24 cellular contexts compared by ENCODE assay signal in the genomic region with DNA sequence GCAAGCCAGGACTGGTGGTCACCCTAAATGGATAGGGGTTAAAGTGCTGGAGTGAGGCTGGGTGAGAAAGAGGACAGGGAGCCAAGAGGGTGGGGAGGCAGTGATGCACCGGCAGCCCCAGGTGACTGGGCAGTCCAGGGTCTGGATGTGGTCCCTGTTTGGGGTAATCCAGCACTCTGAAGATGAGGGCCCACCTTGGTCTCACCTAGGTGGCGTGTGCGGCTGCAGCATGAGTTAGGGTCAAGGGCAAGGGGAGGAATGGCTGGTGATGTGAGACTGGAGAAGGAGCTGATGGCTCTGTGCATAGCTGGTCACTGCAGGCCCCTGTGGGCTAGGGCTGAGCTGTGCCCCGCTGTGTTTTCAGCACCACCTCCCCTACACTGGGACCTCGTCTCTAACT. TPM values are rescaled to one million over a fixed set of nuclear protein-coding genes. Genes with fewer than 3 reads are reported as not detected.
DNase-seq lines count a peak whose midpoint lies in the region; ATAC-seq, FAIRE-seq and TF ChIP-seq lines count a peak whose summit lies in the region.
"Had no signal": no experiment of that assay in that cellular context is flagged by ENCODE, and none has a peak within 500 bp of the region (broad histone marks: within the 10 kb centered on the region; RNA-seq: fewer than 3 reads in every experiment).

No MANE protein-coding gene starts in this region.

- no peak for ATAC-seq in HG03571 (IDR thresholded peaks at IDR 0.05; ENCODE audit: unreplicated experiment)
- ATAC-seq: HepG2 had no signal

- peaks cover 34% of the 10 kb centered on the region for H3K4me1 Mint-ChIP-seq in CD14-positive monocyte
- H3K4me1 Mint-ChIP-seq in activated T-helper 1 cell treated with anti-CD3 and anti-CD28 coated beads, Interleukin-12 subunit alpha, Interleukin-12 subunit beta, Interleukin-2, Interleukin-4 antibody, amounts not matched to agents 30 ng/mL and 10 ng/mL and 1 ng/mL, durations not matched to agents 14 hours and 24 hours and 36 hours (ENCODE audit: low read depth), result peaks cover 57% of the 10 kb centered on the region

- H3K9me3 ChIP-seq in kidney (ENCODE audit: control insufficient read depth in 1 of 2, low read length in 2 of 2) (no peaks in the 10 kb centered on the region), sigmoid colon (peaks cover 0 to 4% (median 0%) of the 10 kb centered on the region in 4 donors), colonic mucosa (no peaks in the 10 kb centered on the region)

- no peak for TF ChIP-seq POLR2A in sigmoid colon (IDR thresholded peaks at IDR 0.05)

- intact Hi-C loops in CD14-positive monocyte (cut with micrococcal nuclease), result loop anchor here (5.0 to 10.0 kb wide), 3 partner anchors 86 to 243 kb away; partner anchors contain the start of gene TPI1 (in 1 of the 2)
- intact Hi-C loops in activated T-helper 1 cell treated with anti-CD3 and anti-CD28 coated beads, Interleukin-12 subunit alpha, Interleukin-12 subunit beta, Interleukin-2, Interleukin-4 antibody, amounts not matched to agents 30 ng/mL and 10 ng/mL and 1 ng/mL, durations not matched to agents 14 hours and 24 hours and 36 hours (cut with micrococcal nuclease), result loop anchor here (10.0 kb wide), 1 partner anchor 506 kb away; the partner anchor contains the start of gene CHD4
- intact Hi-C loops in kidney (cut with DNase I), result no loop called here
- intact Hi-C loops in sigmoid colon (cut with DNase I), result loop anchor here (10.0 kb wide), 1 partner anchor 246 kb away; the partner anchor contains the start of gene TPI1
- intact Hi-C loops in colonic mucosa (cut with DNase I), result no loop called here

- no peaks in the 10 kb centered on the region for H3K27me3 ChIP-seq in sigmoid colon
- H3K27me3 ChIP-seq in colonic mucosa, result no peaks in the 10 kb centered on the region

- TF ChIP-seq EP300 in sigmoid colon (IDR thresholded peaks at IDR 0.05), result no peak

- no peak for FAIRE-seq in kidney (lab: Jason Lieb, UNC)
- FAIRE-seq: HepG2 had no signal

- no peak overlapping the region for H3K4me3 ChIP-seq in kidney (ENCODE audit: low read length in 2 of 2)
- no peak overlapping the region for H3K4me3 ChIP-seq in sigmoid colon
- no peak overlapping the region for H3K4me3 ChIP-seq in colonic mucosa

- H3K4me1 ChIP-seq in kidney (ENCODE audit: control insufficient read depth in 1 of 2, insufficient read depth in 1 of 2, low read depth in 1 of 2, low read length in 2 of 2), result peaks cover 0 to 10% of the 10 kb centered on the region in 2 donors
- peaks cover 0 to 26% (median 18%) of the 10 kb centered on the region in 4 donors for H3K4me1 ChIP-seq in sigmoid colon
- H3K4me1 ChIP-seq in colonic mucosa, result peaks cover 6% of the 10 kb centered on the region

- no peak overlapping the region for H3K27ac ChIP-seq in kidney (ENCODE audit: low read depth in 2 of 2, low read length in 2 of 2)
- no peak overlapping the region for H3K27ac ChIP-seq in sigmoid colon
- H3K27ac ChIP-seq in colonic mucosa, result no peak overlapping the region
- H3K27ac ChIP-seq: C4-2B had no signal

- DNase-seq in CD14-positive monocyte (ENCODE audit: low spot score) (peak; percentile 40), kidney (peak; percentile 46), sigmoid colon (peak; percentile 62), colonic mucosa (no peak), NCI-H82 (lab: John Stamatoyannopoulos, UW) (no peak)
- no peak for DNase-seq in activated T-helper 1 cell treated with anti-CD3 and anti-CD28 coated beads, Interleukin-12 subunit alpha, Interleukin-12 subunit beta, Interleukin-2, Interleukin-4 antibody, amounts not matched to agents 30 ng/mL and 10 ng/mL and 1 ng/mL, durations not matched to agents 14 hours and 24 hours and 36 hours (ENCODE audit: low spot score)
- no peak for DNase-seq in stimulated activated CD4-positive, alpha-beta T cell treated with anti-CD3 and anti-CD28 coated beads, Interleukin-1b, Interleukin-23, amount 100 ng/mL, for 48 hours
- DNase-seq: 8988T, AML-193, EL, GF-D8, KG1, NCI-H1105 treated with DMSO at 0.1 percent for 48 hours, NCI-H2029 treated with DMSO at 0.1 percent for 48 hours, NCI-H226, NCI-H510A treated with DMSO at 0.1 percent for 48 hours, NCI-H774, OCI-M1, Right ventricle myocardium superior, SW 1271 had no signal

- no peak for TF ChIP-seq CTCF in CD14-positive monocyte (IDR thresholded peaks at IDR 0.05)
- TF ChIP-seq CTCF in kidney (IDR thresholded peaks at IDR 0.05; ENCODE audit: borderline replicate concordance, extremely low read depth, insufficient read depth), result no peak
- no peak for TF ChIP-seq CTCF in sigmoid colon (IDR thresholded peaks at IDR 0.05)
- TF ChIP-seq CTCF in colonic mucosa (IDR thresholded peaks at IDR 0.05), result no peak

- peaks cover 31 to 36% of the 10 kb centered on the region in 2 donors for H3K36me3 Mint-ChIP-seq in CD14-positive monocyte
- H3K36me3 Mint-ChIP-seq in activated T-helper 1 cell treated with anti-CD3 and anti-CD28 coated beads, Interleukin-12 subunit alpha, Interleukin-12 subunit beta, Interleukin-2, Interleukin-4 antibody, amounts not matched to agents 30 ng/mL and 10 ng/mL and 1 ng/mL, durations not matched to agents 14 hours and 24 hours and 36 hours (ENCODE audit: low read depth), result peaks cover 24% of the 10 kb centered on the region

- H3K9ac ChIP-seq in kidney (ENCODE audit: low read length in 2 of 2), result no peak overlapping the region
- H3K9ac ChIP-seq in colonic mucosa (ENCODE audit: low read depth in 2 of 2, low read length in 2 of 2), result no peak overlapping the region

- WGBS in sigmoid colon, 2 donors, result 92 to 95% methylated on average over 5 of the region's 5 CpGs

- H3K27ac Mint-ChIP-seq in CD14-positive monocyte, result peak overlapping the region in 1 of 7 donors; percentile 70
- no peak overlapping the region for H3K27ac Mint-ChIP-seq in activated T-helper 1 cell treated with anti-CD3 and anti-CD28 coated beads, Interleukin-12 subunit alpha, Interleukin-12 subunit beta, Interleukin-2, Interleukin-4 antibody, amounts not matched to agents 30 ng/mL and 10 ng/mL and 1 ng/mL, durations not matched to agents 14 hours and 24 hours and 36 hours

- H3K27me3 Mint-ChIP-seq in CD14-positive monocyte (ENCODE audit: low read depth in 3 of 3), result peaks cover 0 to 2% (median 0%) of the 10 kb centered on the region in 3 donors
- H3K27me3 Mint-ChIP-seq in activated T-helper 1 cell treated with anti-CD3 and anti-CD28 coated beads, Interleukin-12 subunit alpha, Interleukin-12 subunit beta, Interleukin-2, Interleukin-4 antibody, amounts not matched to agents 30 ng/mL and 10 ng/mL and 1 ng/mL, durations not matched to agents 14 hours and 24 hours and 36 hours (ENCODE audit: insufficient read depth), result no peaks in the 10 kb centered on the region

- H3K36me3 ChIP-seq in kidney (ENCODE audit: control insufficient read depth in 1 of 2, insufficient read depth in 2 of 2, low read length in 2 of 2) (peaks cover 0 to 4% of the 10 kb centered on the region in 2 donors), sigmoid colon (peaks cover 0 to 5% (median 0%) of the 10 kb centered on the region in 4 donors), colonic mucosa (no peaks in the 10 kb centered on the region)

- H3K9me3 Mint-ChIP-seq in CD14-positive monocyte, result peaks cover 2 to 16% (median 12%) of the 10 kb centered on the region in 7 donors
- peaks cover 11% of the 10 kb centered on the region for H3K9me3 Mint-ChIP-seq in activated T-helper 1 cell treated with anti-CD3 and anti-CD28 coated beads, Interleukin-12 subunit alpha, Interleukin-12 subunit beta, Interleukin-2, Interleukin-4 antibody, amounts not matched to agents 30 ng/mL and 10 ng/mL and 1 ng/mL, durations not matched to agents 14 hours and 24 hours and 36 hours

- no peak overlapping the region for H3K4me3 Mint-ChIP-seq in CD14-positive monocyte
- H3K4me3 Mint-ChIP-seq in activated T-helper 1 cell treated with anti-CD3 and anti-CD28 coated beads, Interleukin-12 subunit alpha, Interleukin-12 subunit beta, Interleukin-2, Interleukin-4 antibody, amounts not matched to agents 30 ng/mL and 10 ng/mL and 1 ng/mL, durations not matched to agents 14 hours and 24 hours and 36 hours, result peak overlapping the region; percentile 94

RNA-seq across cellular contexts. Expression of gene C1RL, which starts 1.6 kb away (rescaled TPM):
- 1 to 10 TPM; 4.8 to 5.6 TPM for polyA plus RNA-seq in CD14-positive monocyte
- 21.5 and 21.8 TPM in 2 replicates for total RNA-seq in activated T-helper 1 cell treated with anti-CD3 and anti-CD28 coated beads, Interleukin-12 subunit alpha, Interleukin-12 subunit beta, Interleukin-2, Interleukin-4 antibody, amounts not matched to agents 30 ng/mL and 10 ng/mL and 1 ng/mL, durations not matched to agents 14 hours and 24 hours and 36 hours
- total RNA-seq in kidney, result 147 TPM
- polyA plus RNA-seq in kidney (ENCODE audit: insufficient read depth, low read depth, low replicate concordance), result 25.2 TPM
- 10 to 100 TPM; 44.2 to 82.6 (median 65.3) TPM for total RNA-seq in sigmoid colon
- 10 to 100 TPM in 2 of 3 donors, 1 to 10 TPM in 1; 9.9 to 45.5 (median 12.0) TPM for polyA plus RNA-seq in sigmoid colon
- 10 to 100 TPM; 39.5 to 39.7 TPM for total RNA-seq in colonic mucosa

RNA-seq across cellular contexts. Expression of gene RBP5, which starts 18.0 kb away (rescaled TPM):
- not detected for polyA plus RNA-seq in CD14-positive monocyte
- 0.51 TPM in 1 of 2 replicates, not detected in the other for total RNA-seq in activated T-helper 1 cell treated with anti-CD3 and anti-CD28 coated beads, Interleukin-12 subunit alpha, Interleukin-12 subunit beta, Interleukin-2, Interleukin-4 antibody, amounts not matched to agents 30 ng/mL and 10 ng/mL and 1 ng/mL, durations not matched to agents 14 hours and 24 hours and 36 hours
- 74.6 TPM for total RNA-seq in kidney
- 609 TPM for polyA plus RNA-seq in kidney (ENCODE audit: insufficient read depth, low read depth, low replicate concordance)
- under 1 TPM in 1 of 4 donors, not detected in 3; 0.71 TPM for total RNA-seq in sigmoid colon
- polyA plus RNA-seq in sigmoid colon, result 10 to 100 TPM in 1 of 3 donors, 1 to 10 TPM in 2; 3.7 to 30.9 (median 4.2) TPM
- 1 to 10 TPM; 2.4 to 3.7 TPM for total RNA-seq in colonic mucosa
- total RNA-seq: H4 had no signal

RNA-seq across cellular contexts. Expression of gene C1R, which starts 18.4 kb away (rescaled TPM):
- under 1 TPM in 1 of 2 donors, not detected in 1; 0.14 TPM for polyA plus RNA-seq in CD14-positive monocyte
- total RNA-seq in activated T-helper 1 cell treated with anti-CD3 and anti-CD28 coated beads, Interleukin-12 subunit alpha, Interleukin-12 subunit beta, Interleukin-2, Interleukin-4 antibody, amounts not matched to agents 30 ng/mL and 10 ng/mL and 1 ng/mL, durations not matched to agents 14 hours and 24 hours and 36 hours, result 1.7 and 2.0 TPM in 2 replicates
- total RNA-seq in kidney, result 514 TPM
- polyA plus RNA-seq in kidney (ENCODE audit: insufficient read depth, low read depth, low replicate concordance), result 183 TPM
- 100 to 1,000 TPM; 328 to 493 (median 467) TPM for total RNA-seq in sigmoid colon
- 100 to 1,000 TPM in 1 of 3 donors, 10 to 100 TPM in 2; 23.8 to 257 (median 54.1) TPM for polyA plus RNA-seq in sigmoid colon
- 100 to 1,000 TPM in 1 of 2 donors, 10 to 100 TPM in 1; 40.1 to 104 TPM for total RNA-seq in colonic mucosa

RNA-seq across cellular contexts. Expression of gene CLSTN3, which starts 19.5 kb away (rescaled TPM):
- polyA plus RNA-seq in CD14-positive monocyte (not detected), kidney (ENCODE audit: insufficient read depth, low read depth, low replicate concordance) (33.0 TPM), sigmoid colon (10 to 100 TPM in 1 of 3 donors, 1 to 10 TPM in 2; 3.7 to 25.9 (median 6.0) TPM)
- total RNA-seq in activated T-helper 1 cell treated with anti-CD3 and anti-CD28 coated beads, Interleukin-12 subunit alpha, Interleukin-12 subunit beta, Interleukin-2, Interleukin-4 antibody, amounts not matched to agents 30 ng/mL and 10 ng/mL and 1 ng/mL, durations not matched to agents 14 hours and 24 hours and 36 hours, result 48.5 and 50.8 TPM in 2 replicates
- total RNA-seq in kidney (64.2 TPM), sigmoid colon (10 to 100 TPM; 11.5 to 41.5 (median 19.3) TPM), colonic mucosa (10 to 100 TPM; 13.6 to 17.0 TPM)

RNA-seq across cellular contexts. Expression of gene C1S, which starts 50.1 kb away (rescaled TPM):
- polyA plus RNA-seq in CD14-positive monocyte (not detected), kidney (ENCODE audit: insufficient read depth, low read depth, low replicate concordance) (81.2 TPM), sigmoid colon (100 to 1,000 TPM in 1 of 3 donors, 10 to 100 TPM in 2; 15.5 to 244 (median 52.9) TPM)
- total RNA-seq in activated T-helper 1 cell treated with anti-CD3 and anti-CD28 coated beads, Interleukin-12 subunit alpha, Interleukin-12 subunit beta, Interleukin-2, Interleukin-4 antibody, amounts not matched to agents 30 ng/mL and 10 ng/mL and 1 ng/mL, durations not matched to agents 14 hours and 24 hours and 36 hours, result 1.6 and 2.4 TPM in 2 replicates
- total RNA-seq in kidney (402 TPM), sigmoid colon (100 to 1,000 TPM; 420 to 622 (median 463) TPM), colonic mucosa (10 to 100 TPM; 35.8 to 97.2 TPM)

Comparison
In these comparisons a context has a peak if more than half of its experiments do, and no peak if none do; other contexts are left out.
1. DNase-seq: peak in CD14-positive monocyte (single experiment), kidney (single experiment) and sigmoid colon (single experiment); none in activated T-helper 1 cell treated with anti-CD3 and anti-CD28 coated beads, Interleukin-12 subunit alpha, Interleukin-12 subunit beta, Interleukin-2, Interleukin-4 antibody, amounts not matched to agents 30 ng/mL and 10 ng/mL and 1 ng/mL, durations not matched to agents 14 hours and 24 hours and 36 hours (single experiment), colonic mucosa (single experiment), stimulated activated CD4-positive, alpha-beta T cell treated with anti-CD3 and anti-CD28 coated beads, Interleukin-1b, Interleukin-23, amount 100 ng/mL, for 48 hours (single experiment) and NCI-H82 (single experiment).
2. RNA of gene RBP5, which starts 18.0 kb away (total RNA-seq): 74.6 TPM in kidney (single experiment); 2.4 to 3.7 TPM in colonic mucosa, 0.71 TPM in sigmoid colon and 0.51 TPM in activated T-helper 1 cell treated with anti-CD3 and anti-CD28 coated beads, Interleukin-12 subunit alpha, Interleukin-12 subunit beta, Interleukin-2, Interleukin-4 antibody, amounts not matched to agents 30 ng/mL and 10 ng/mL and 1 ng/mL, durations not matched to agents 14 hours and 24 hours and 36 hours; every median in the first group is over 10 times any median in the second.
3. RNA of gene C1R, which starts 18.4 kb away (total RNA-seq): 514 TPM in kidney (single experiment), 328 to 493 TPM in sigmoid colon and 40.1 to 104 TPM in colonic mucosa; 1.7 to 2.0 TPM in activated T-helper 1 cell treated with anti-CD3 and anti-CD28 coated beads, Interleukin-12 subunit alpha, Interleukin-12 subunit beta, Interleukin-2, Interleukin-4 antibody, amounts not matched to agents 30 ng/mL and 10 ng/mL and 1 ng/mL, durations not matched to agents 14 hours and 24 hours and 36 hours; every median in the first group is over 10 times any median in the second.
4. intact Hi-C loops: an anchor here in CD14-positive monocyte (5.0 to 10.0 kb wide), activated T-helper 1 cell treated with anti-CD3 and anti-CD28 coated beads, Interleukin-12 subunit alpha, Interleukin-12 subunit beta, Interleukin-2, Interleukin-4 antibody, amounts not matched to agents 30 ng/mL and 10 ng/mL and 1 ng/mL, durations not matched to agents 14 hours and 24 hours and 36 hours (10.0 kb wide) and sigmoid colon (10.0 kb wide); none called in kidney and colonic mucosa.